27 cellular contexts compared by ENCODE assay signal in genomic region chr11:115539844-115540243, GRCh38.
"Had no signal": no experiment of that assay in that cellular context is flagged by ENCODE, and none has a peak within 500 bp of the region (broad histone marks: within the 10 kb centered on the region; RNA-seq: fewer than 3 reads in every experiment).

No MANE protein-coding gene starts in this region.

- H3K27me3 ChIP-seq: hepatocyte, neural progenitor cell, neutrophil, right atrium auricular region, right lobe of liver, upper lobe of left lung, vagina had no signal

- H3K9me3 ChIP-seq: left lung, lower lobe of right lung, neutrophil, right atrium auricular region, right lobe of liver, transverse colon, upper lobe of left lung, vagina had no signal

- H3K27me3 Mint-ChIP-seq: naive B cell had no signal

- H3K9me3 Mint-ChIP-seq: natural killer cell; nephron progenitor cell; neural progenitor cell; stimulated activated memory B cell treated with anti-CD40 and anti-IgM and Interleukin-4, amounts not matched to agents 10 μg/mL and 1 μg/mL and 100 μg/mL, for 72 hours had no signal

- H3K36me3 Mint-ChIP-seq: naive B cell; natural killer cell; neural progenitor cell; stimulated activated memory B cell treated with anti-CD40 and anti-IgM and Interleukin-4, amounts not matched to agents 10 μg/mL and 1 μg/mL and 100 μg/mL, for 72 hours had no signal

- H3K27ac ChIP-seq: hepatocyte, left lung, lower lobe of right lung, neural progenitor cell, neutrophil, parathyroid adenoma, right atrium auricular region, right lobe of liver, transverse colon, upper lobe of left lung, vagina had no signal

- H3K27ac Mint-ChIP-seq: naive B cell; natural killer cell; nephron progenitor cell; neural progenitor cell; stimulated activated memory B cell treated with anti-CD40 and anti-IgM and Interleukin-4, amounts not matched to agents 10 μg/mL and 1 μg/mL and 100 μg/mL, for 72 hours; stimulated activated naive CD8-positive, alpha-beta T cell treated with anti-CD3 and anti-CD28 coated beads, Interleukin-15, amount 100 ng/mL, for 72 hours had no signal

- H3K4me3 Mint-ChIP-seq: naive B cell; natural killer cell; nephron progenitor cell; neural progenitor cell; stimulated activated memory B cell treated with anti-CD40 and anti-IgM and Interleukin-4, amounts not matched to agents 10 μg/mL and 1 μg/mL and 100 μg/mL, for 72 hours; stimulated activated naive CD8-positive, alpha-beta T cell treated with anti-CD3 and anti-CD28 coated beads, Interleukin-15, amount 100 ng/mL, for 72 hours had no signal

- H3K36me3 ChIP-seq: left lung, lower lobe of right lung, neural progenitor cell, neutrophil, right atrium auricular region, right lobe of liver, transverse colon, upper lobe of left lung, vagina had no signal

- H3K9ac ChIP-seq: neural progenitor cell, parathyroid adenoma had no signal

- H3K4me1 ChIP-seq: left lung, lower lobe of right lung, parathyroid adenoma, right atrium auricular region, right lobe of liver, transverse colon, upper lobe of left lung, vagina had no signal

- ATAC-seq: left cardiac atrium; left lung; lower lobe of right lung; natural killer cell; stimulated activated memory B cell treated with anti-CD40 and anti-IgM and Interleukin-4, amounts not matched to agents 10 μg/mL and 1 μg/mL and 100 μg/mL, for 72 hours; stimulated activated naive CD8-positive, alpha-beta T cell treated with anti-CD3 and anti-CD28 coated beads, Interleukin-15, amount 100 ng/mL, for 72 hours had no signal

- H3K4me1 Mint-ChIP-seq: naive B cell; natural killer cell; stimulated activated memory B cell treated with anti-CD40 and anti-IgM and Interleukin-4, amounts not matched to agents 10 μg/mL and 1 μg/mL and 100 μg/mL, for 72 hours; stimulated activated naive CD8-positive, alpha-beta T cell treated with anti-CD3 and anti-CD28 coated beads, Interleukin-15, amount 100 ng/mL, for 72 hours had no signal

- H3K4me3 ChIP-seq: hepatocyte, left lung, lower lobe of right lung, neural progenitor cell, right atrium auricular region, right lobe of liver, smooth muscle cell, transverse colon, upper lobe of left lung, vagina had no signal

- DNase-seq: kidney glomerular epithelial cell; left cardiac atrium; left lung; lower lobe of right lung; mammary epithelial cell; mesenchymal stem cell; naive B cell; natural killer cell; nephron progenitor cell; occipital lobe; stimulated activated CD4-positive, alpha-beta T cell treated with anti-CD3 and anti-CD28 coated beads, Interleukin-1b, Interleukin-23, amount 100 ng/mL, for 48 hours; stimulated activated CD4-positive, alpha-beta T cell treated with anti-CD3 and anti-CD28 coated beads, Interleukin-2, amount 100 ng/mL, for 48 hours; stimulated activated CD4-positive, alpha-beta T cell treated with anti-CD3 and anti-CD28 coated beads, Interleukin-4, amount 100 ng/mL, for 4 hours; stimulated activated CD8-positive, alpha-beta memory T cell treated with anti-CD3 and anti-CD28 coated beads, Interleukin-4, amount 100 ng/mL, for 48 hours; stimulated activated naive CD4-positive, alpha-beta T cell treated with Interleukin-2 at 50 U/mL for 16 hours; stimulated activated naive CD8-positive, alpha-beta T cell treated with anti-CD3 and anti-CD28 coated beads, Interleukin-15, amount 100 ng/mL, for 72 hours; transverse colon; upper lobe of left lung had no signal
